In the genomic region with DNA sequence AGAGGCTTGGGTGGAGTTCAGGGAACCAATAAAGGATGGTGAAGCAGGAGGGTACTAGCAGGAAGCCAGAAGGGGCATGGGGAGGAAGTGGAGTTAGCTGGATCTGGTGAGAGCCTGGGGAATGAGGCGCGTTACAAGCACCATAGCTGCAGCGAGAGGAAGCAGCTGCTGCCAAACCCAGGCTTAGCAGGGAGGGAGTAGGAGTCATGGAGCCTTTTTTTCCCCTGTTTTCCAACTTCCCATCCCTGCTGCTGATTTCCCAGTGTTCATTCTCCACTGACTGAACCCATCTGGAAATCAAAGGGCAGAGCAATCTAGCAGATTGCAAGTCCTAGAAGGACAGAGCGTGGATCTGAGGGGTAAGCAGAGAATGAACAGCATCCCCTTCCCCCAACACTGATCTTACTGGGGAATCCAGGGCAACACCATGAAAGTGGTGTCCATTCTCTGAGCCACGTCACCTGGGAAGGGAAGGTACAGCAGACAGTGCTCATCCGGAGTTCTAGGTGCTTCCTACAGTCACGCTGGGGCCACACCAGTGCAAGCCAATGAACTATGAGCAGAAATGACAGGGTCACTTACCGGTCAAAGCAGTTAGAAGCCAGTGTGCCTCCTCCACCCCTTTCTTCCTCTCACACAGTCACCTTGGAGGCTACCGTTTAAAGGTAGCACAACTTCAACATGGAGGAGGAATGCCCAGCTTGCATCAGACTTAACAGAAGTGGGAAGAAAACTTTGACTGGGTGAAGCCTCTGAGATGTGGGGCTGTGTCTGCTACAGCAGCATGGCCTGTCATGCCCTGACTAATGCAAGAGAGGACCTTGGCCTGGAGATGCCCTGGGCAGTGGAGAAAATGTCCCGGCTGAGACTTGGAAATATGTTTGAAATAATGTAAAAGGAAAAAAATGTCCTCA, we compare ENCODE assay signal across 1 cellular context.
TF ChIP-seq lines count a peak whose summit lies in the region.

No MANE protein-coding gene starts in this region.

TF ChIP-seq in H1, 55 proteins besides CTCF, POLR2A, EP300 and RAD21:
- TF ChIP-seq CTBP2 (IDR thresholded peaks at IDR 0.05; ENCODE audit: borderline replicate concordance, insufficient read depth, insufficient read length, low read length) (no peak), SRF (IDR thresholded peaks at IDR 0.05; ENCODE audit: low read depth, low read length) (no peak), JUND (IDR thresholded peaks at IDR 0.05; ENCODE audit: low read length) (no peak), CBX8 (IDR thresholded peaks at IDR 0.05; ENCODE audit: borderline replicate concordance, low read depth, low read length) (no peak), KDM4A (IDR thresholded peaks at IDR 0.05; ENCODE audit: low read depth, low read length, severe bottlenecking) (no peak), TAF7 (optimal IDR thresholded peaks at IDR 0.05; ENCODE audit: borderline replicate concordance, low read depth, low read length) (no peak), POLR2AphosphoS5 (IDR thresholded peaks at IDR 0.05; ENCODE audit: low read depth, low read length) (no peak), CHD1 (IDR thresholded peaks at IDR 0.05; ENCODE audit: low read depth, low read length) (no peak), RXRA (IDR thresholded peaks at IDR 0.05; ENCODE audit: insufficient read depth, low read depth, low read length) (no peak), POU5F1 (IDR thresholded peaks at IDR 0.05; ENCODE audit: low read depth, low read length) (no peak), TBP (IDR thresholded peaks at IDR 0.05; ENCODE audit: low read depth, low read length) (no peak), NRF1 (IDR thresholded peaks at IDR 0.05; ENCODE audit: low read depth, low read length) (no peak), CHD2 (IDR thresholded peaks at IDR 0.05; ENCODE audit: low read length) (no peak), SUZ12 (IDR thresholded peaks at IDR 0.05; ENCODE audit: low read length) (no peak), JUN (IDR thresholded peaks at IDR 0.05; ENCODE audit: low read depth, low read length) (no peak), BRCA1 (IDR thresholded peaks at IDR 0.05; ENCODE audit: low read depth, low read length) (no peak)
- TF ChIP-seq, protein P1, sequence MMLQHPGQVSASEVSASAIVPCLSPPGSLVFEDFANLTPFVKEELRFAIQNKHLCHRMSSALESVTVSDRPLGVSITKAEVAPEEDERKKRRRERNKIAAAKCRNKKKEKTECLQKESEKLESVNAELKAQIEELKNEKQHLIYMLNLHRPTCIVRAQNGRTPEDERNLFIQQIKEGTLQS (IDR thresholded peaks at IDR 0.05; ENCODE audit: insufficient read depth, low read depth, low read length): no peak
